ENCODE assay signal across 1 cellular context in the genomic region with DNA sequence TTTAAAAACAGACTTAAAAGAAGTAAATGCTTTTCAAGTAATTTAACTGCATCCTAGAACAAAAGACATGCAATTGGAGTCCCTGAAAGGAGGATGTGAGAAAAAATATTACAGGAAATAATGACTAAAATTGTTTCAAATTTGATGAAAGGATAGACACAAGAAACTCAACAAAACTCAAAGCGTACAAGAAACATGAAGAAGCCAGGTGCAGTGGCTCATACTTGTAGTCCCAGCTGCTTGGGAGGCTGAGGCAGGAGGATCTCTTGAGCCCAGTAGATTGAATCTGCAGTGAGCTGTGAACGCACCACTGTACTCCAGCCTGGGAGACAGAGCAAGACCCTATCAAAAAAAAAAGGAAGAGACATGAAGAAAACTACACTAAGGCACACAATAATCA.
TF ChIP-seq lines count a peak whose summit lies in the region.

No MANE protein-coding gene starts in this region.

TF ChIP-seq in GM12878, 131 proteins besides CTCF, POLR2A, EP300 and RAD21:
- TF ChIP-seq TCF3 (IDR thresholded peaks at IDR 0.05; ENCODE audit: borderline replicate concordance, insufficient read depth, low read depth, low read length) = 0 out of 2 replicates have a peak, but pooled peaks have one; percentile 56
- TF ChIP-seq, protein P1, sequence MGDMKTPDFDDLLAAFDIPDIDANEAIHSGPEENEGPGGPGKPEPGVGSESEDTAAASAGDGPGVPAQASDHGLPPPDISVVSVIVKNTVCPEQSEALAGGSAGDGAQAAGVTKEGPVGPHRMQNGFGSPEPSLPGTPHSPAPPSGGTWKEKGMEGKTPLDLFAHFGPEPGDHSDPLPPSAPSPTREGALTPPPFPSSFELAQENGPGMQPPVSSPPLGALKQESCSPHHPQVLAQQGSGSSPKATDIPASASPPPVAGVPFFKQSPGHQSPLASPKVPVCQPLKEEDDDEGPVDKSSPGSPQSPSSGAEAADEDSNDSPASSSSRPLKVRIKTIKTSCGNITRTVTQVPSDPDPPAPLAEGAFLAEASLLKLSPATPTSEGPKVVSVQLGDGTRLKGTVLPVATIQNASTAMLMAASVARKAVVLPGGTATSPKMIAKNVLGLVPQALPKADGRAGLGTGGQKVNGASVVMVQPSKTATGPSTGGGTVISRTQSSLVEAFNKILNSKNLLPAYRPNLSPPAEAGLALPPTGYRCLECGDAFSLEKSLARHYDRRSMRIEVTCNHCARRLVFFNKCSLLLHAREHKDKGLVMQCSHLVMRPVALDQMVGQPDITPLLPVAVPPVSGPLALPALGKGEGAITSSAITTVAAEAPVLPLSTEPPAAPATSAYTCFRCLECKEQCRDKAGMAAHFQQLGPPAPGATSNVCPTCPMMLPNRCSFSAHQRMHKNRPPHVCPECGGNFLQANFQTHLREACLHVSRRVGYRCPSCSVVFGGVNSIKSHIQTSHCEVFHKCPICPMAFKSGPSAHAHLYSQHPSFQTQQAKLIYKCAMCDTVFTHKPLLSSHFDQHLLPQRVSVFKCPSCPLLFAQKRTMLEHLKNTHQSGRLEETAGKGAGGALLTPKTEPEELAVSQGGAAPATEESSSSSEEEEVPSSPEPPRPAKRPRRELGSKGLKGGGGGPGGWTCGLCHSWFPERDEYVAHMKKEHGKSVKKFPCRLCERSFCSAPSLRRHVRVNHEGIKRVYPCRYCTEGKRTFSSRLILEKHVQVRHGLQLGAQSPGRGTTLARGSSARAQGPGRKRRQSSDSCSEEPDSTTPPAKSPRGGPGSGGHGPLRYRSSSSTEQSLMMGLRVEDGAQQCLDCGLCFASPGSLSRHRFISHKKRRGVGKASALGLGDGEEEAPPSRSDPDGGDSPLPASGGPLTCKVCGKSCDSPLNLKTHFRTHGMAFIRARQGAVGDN (IDR thresholded peaks at IDR 0.05) = no peak
- no peak for TF ChIP-seq BACH1 (IDR thresholded peaks at IDR 0.05; ENCODE audit: borderline replicate concordance)
- TF ChIP-seq ZNF274 (IDR thresholded peaks at IDR 0.05; ENCODE audit: insufficient read depth, insufficient read length) = no peak
